ENCODE assay signal across 22 cellular contexts in genomic region chr7:139079861-139080260, GRCh38. TPM values are rescaled to one million over a fixed set of nuclear protein-coding genes. Genes with fewer than 3 reads are reported as not detected.
DNase-seq lines count a peak whose midpoint lies in the region; ATAC-seq and TF ChIP-seq lines count a peak whose summit lies in the region.
"Had no signal": no experiment of that assay in that cellular context is flagged by ENCODE, and none has a peak within 500 bp of the region (broad histone marks: within the 10 kb centered on the region; RNA-seq: fewer than 3 reads in every experiment).

No MANE protein-coding gene starts in this region.

- POLR2A ChIA-PET in OCI-LY7 (lab: Charles Lee), result interaction anchor here (0.5 to 1.2 kb wide), 2 partner anchors 15 to 25 kb away, joined by 8 to 10 read pairs; no protein-coding TSS in a partner anchor
- POLR2A ChIA-PET in activated naive CD8-positive, alpha-beta T cell treated with anti-CD3 and anti-CD28 coated beads, Interleukin-2, amount 10 ng/mL, durations not matched to agents 7 days and 5 days (lab: Charles Lee), result interaction anchor here (0.5 to 1.0 kb wide), 4 partner anchors 15 to 69 kb away, joined by 3 to 7 read pairs (median 4); no protein-coding TSS in a partner anchor

- intact Hi-C loops in OCI-LY7 (cut with micrococcal nuclease; ENCODE audit: unreplicated experiment), result no loop called here

- CTCF ChIA-PET in OCI-LY7 (lab: Charles Lee; ENCODE audit: unreplicated experiment), result no interaction called here

- H3K4me1 ChIP-seq in OCI-LY7 (ENCODE audit: insufficient read depth, low read length, poor library complexity, severe bottlenecking), result peaks cover 2% of the 10 kb centered on the region
- H3K4me1 ChIP-seq: ascending aorta had no signal

- H4K20me1 ChIP-seq in OCI-LY7 (ENCODE audit: insufficient read depth, low read length), result no peaks in the 10 kb centered on the region

- TF ChIP-seq CTCF in OCI-LY7 (conservative IDR thresholded peaks at IDR 0.05; ENCODE audit: low read length) (no peak), GM20000 (IDR thresholded peaks at IDR 0.05; ENCODE audit: extremely low read depth, missing control alignments) (no peak)

- H3K36me3 ChIP-seq in OCI-LY7 (ENCODE audit: insufficient read depth, low read length), result peaks cover 99% of the 10 kb centered on the region
- H3K36me3 ChIP-seq: ovary had no signal

- no peak overlapping the region for H3K4me3 ChIP-seq in OCI-LY7 (ENCODE audit: low read depth, low read length, poor library complexity, severe bottlenecking)
- H3K4me3 ChIP-seq: ascending aorta, heart left ventricle, ovary had no signal

- no peak overlapping the region for H2AFZ ChIP-seq in OCI-LY7 (ENCODE audit: low read length)

- ATAC-seq in activated T-cell treated with anti-CD3 and anti-CD28 coated beads, Interleukin-2, amount 50 U/mL, for 72 hours (replicated peaks in 1 of 2), result no peak
- no peak for ATAC-seq in activated T-cell treated with anti-CD3 and anti-CD28 coated beads, Interleukin-2, amount 50 U/mL, for 4 hours
- no peak for ATAC-seq in activated naive CD8-positive, alpha-beta T cell treated with anti-CD3 and anti-CD28 coated beads, Interleukin-2, amount 10 ng/mL, durations not matched to agents 7 days and 5 days (ENCODE audit: low read depth)
- ATAC-seq in stimulated activated effector memory CD8-positive, alpha-beta T cell treated with anti-CD3 and anti-CD28 coated beads, Interleukin-12 subunit alpha, Interleukin-12 subunit beta, amount 100 ng/mL, for 72 hours, result no peak
- ATAC-seq: heart left ventricle, left colon, Panc1 had no signal

- TSS peak; percentile 17 for BruUV-seq in OCI-LY7 (replicated peaks; lab: Mats Ljungman, UMichigan)

- peaks cover 22 to 59% of the 10 kb centered on the region in 2 donors for H3K36me3 Mint-ChIP-seq in activated T-cell treated with anti-CD3 and anti-CD28 coated beads, Interleukin-2, amount 50 U/mL, for 72 hours (ENCODE audit: insufficient read depth in 2 of 2)
- peaks cover 66% of the 10 kb centered on the region for H3K36me3 Mint-ChIP-seq in activated T-cell treated with anti-CD3 and anti-CD28 coated beads, Interleukin-2, amount 50 U/mL, for 4 hours (ENCODE audit: insufficient read depth)
- H3K36me3 Mint-ChIP-seq in activated naive CD8-positive, alpha-beta T cell treated with anti-CD3 and anti-CD28 coated beads, Interleukin-2, amount 10 ng/mL, durations not matched to agents 7 days and 5 days, result peaks cover 51% of the 10 kb centered on the region
- H3K36me3 Mint-ChIP-seq in stimulated activated effector memory CD8-positive, alpha-beta T cell treated with anti-CD3 and anti-CD28 coated beads, Interleukin-12 subunit alpha, Interleukin-12 subunit beta, amount 100 ng/mL, for 72 hours, result peaks cover 100% of the 10 kb centered on the region

- no peak for DNase-seq in activated T-cell treated with anti-CD3 and anti-CD28 coated beads, Interleukin-2, amount 50 U/mL, for 72 hours
- no peak for DNase-seq in activated T-cell treated with anti-CD3 and anti-CD28 coated beads, Interleukin-2, amount 50 U/mL, for 4 hours
- DNase-seq in OCI-LY7 (ENCODE audit: low spot score), result no peak
- no peak for DNase-seq in activated naive CD8-positive, alpha-beta T cell treated with anti-CD3 and anti-CD28 coated beads, Interleukin-2, amount 10 ng/mL, durations not matched to agents 7 days and 5 days
- no peak for DNase-seq in stimulated activated effector memory CD8-positive, alpha-beta T cell treated with anti-CD3 and anti-CD28 coated beads, Interleukin-12 subunit alpha, Interleukin-12 subunit beta, amount 100 ng/mL, for 72 hours (ENCODE audit: low spot score in 2 of 2)
- no peak for DNase-seq in GM20000 (ENCODE audit: low spot score)
- no peak for DNase-seq in GM19238 (ENCODE audit: insufficient read length, low spot score)
- DNase-seq in H4 (ENCODE audit: low spot score), result no peak
- DNase-seq: activated CD8-positive, alpha-beta memory T cell treated with anti-CD3 and anti-CD28 coated beads for 24 hours; activated effector memory CD4-positive, alpha-beta T cell treated with anti-CD3 and anti-CD28 coated beads, Interleukin-2, amount 50 U/mL, for 16 hours; caudate nucleus; heart left ventricle; left colon; mesenchymal stem cell; NCI-H1417 treated with DMSO at 0.1 percent for 48 hours; NK-92 treated with Interleukin-12 subunit alpha and Interleukin-12 subunit beta, amount 100 ng/mL, for 24 hours; ovary; right cardiac atrium had no signal

- no peak overlapping the region for H3K4me2 ChIP-seq in OCI-LY7 (ENCODE audit: low read length)

- H3K27ac ChIP-seq in OCI-LY7 (ENCODE audit: low read depth, low read length, poor library complexity, severe bottlenecking), result no peak overlapping the region
- H3K27ac ChIP-seq: ascending aorta, C4-2B, ovary, VCaP had no signal

- no peaks in the 10 kb centered on the region for H3K27me3 Mint-ChIP-seq in activated T-cell treated with anti-CD3 and anti-CD28 coated beads, Interleukin-2, amount 50 U/mL, for 72 hours (ENCODE audit: low read depth)
- H3K27me3 Mint-ChIP-seq in activated T-cell treated with anti-CD3 and anti-CD28 coated beads, Interleukin-2, amount 50 U/mL, for 4 hours (ENCODE audit: low read depth), result no peaks in the 10 kb centered on the region
- no peaks in the 10 kb centered on the region for H3K27me3 Mint-ChIP-seq in activated naive CD8-positive, alpha-beta T cell treated with anti-CD3 and anti-CD28 coated beads, Interleukin-2, amount 10 ng/mL, durations not matched to agents 7 days and 5 days

- no peaks in the 10 kb centered on the region for H3K9me2 ChIP-seq in OCI-LY7 (ENCODE audit: insufficient read depth, low read length)

- H3K4me1 Mint-ChIP-seq in activated T-cell treated with anti-CD3 and anti-CD28 coated beads, Interleukin-2, amount 50 U/mL, for 72 hours (ENCODE audit: low read depth), result peaks cover 73% of the 10 kb centered on the region
- H3K4me1 Mint-ChIP-seq in activated T-cell treated with anti-CD3 and anti-CD28 coated beads, Interleukin-2, amount 50 U/mL, for 4 hours (ENCODE audit: low read depth), result peaks cover 70% of the 10 kb centered on the region
- peaks cover 68% of the 10 kb centered on the region for H3K4me1 Mint-ChIP-seq in activated naive CD8-positive, alpha-beta T cell treated with anti-CD3 and anti-CD28 coated beads, Interleukin-2, amount 10 ng/mL, durations not matched to agents 7 days and 5 days
- peaks cover 51% of the 10 kb centered on the region for H3K4me1 Mint-ChIP-seq in stimulated activated effector memory CD8-positive, alpha-beta T cell treated with anti-CD3 and anti-CD28 coated beads, Interleukin-12 subunit alpha, Interleukin-12 subunit beta, amount 100 ng/mL, for 72 hours

- peak overlapping the region; percentile 59 for H3K27ac Mint-ChIP-seq in activated T-cell treated with anti-CD3 and anti-CD28 coated beads, Interleukin-2, amount 50 U/mL, for 72 hours
- H3K27ac Mint-ChIP-seq in activated naive CD8-positive, alpha-beta T cell treated with anti-CD3 and anti-CD28 coated beads, Interleukin-2, amount 10 ng/mL, durations not matched to agents 7 days and 5 days, result peak overlapping the region; percentile 65
- H3K27ac Mint-ChIP-seq in stimulated activated effector memory CD8-positive, alpha-beta T cell treated with anti-CD3 and anti-CD28 coated beads, Interleukin-12 subunit alpha, Interleukin-12 subunit beta, amount 100 ng/mL, for 72 hours, result peak overlapping the region; percentile 75

- H3K79me2 ChIP-seq in OCI-LY7 (ENCODE audit: insufficient read depth, low read depth, low read length), result no peaks in the 10 kb centered on the region; the same call in 1 of the 2 replicates

- no peaks in the 10 kb centered on the region for H3K9me3 Mint-ChIP-seq in activated T-cell treated with anti-CD3 and anti-CD28 coated beads, Interleukin-2, amount 50 U/mL, for 72 hours
- H3K9me3 Mint-ChIP-seq in activated T-cell treated with anti-CD3 and anti-CD28 coated beads, Interleukin-2, amount 50 U/mL, for 4 hours, result no peaks in the 10 kb centered on the region
- no peaks in the 10 kb centered on the region for H3K9me3 Mint-ChIP-seq in activated naive CD8-positive, alpha-beta T cell treated with anti-CD3 and anti-CD28 coated beads, Interleukin-2, amount 10 ng/mL, durations not matched to agents 7 days and 5 days
- H3K9me3 Mint-ChIP-seq in stimulated activated effector memory CD8-positive, alpha-beta T cell treated with anti-CD3 and anti-CD28 coated beads, Interleukin-12 subunit alpha, Interleukin-12 subunit beta, amount 100 ng/mL, for 72 hours, result no peaks in the 10 kb centered on the region

- H3K4me3 Mint-ChIP-seq in activated T-cell treated with anti-CD3 and anti-CD28 coated beads, Interleukin-2, amount 50 U/mL, for 72 hours, result peak overlapping the region in 1 of 2 donors; percentile 31
- no peak overlapping the region for H3K4me3 Mint-ChIP-seq in activated T-cell treated with anti-CD3 and anti-CD28 coated beads, Interleukin-2, amount 50 U/mL, for 4 hours
- peak overlapping the region; percentile 8 for H3K4me3 Mint-ChIP-seq in activated naive CD8-positive, alpha-beta T cell treated with anti-CD3 and anti-CD28 coated beads, Interleukin-2, amount 10 ng/mL, durations not matched to agents 7 days and 5 days
- no peak overlapping the region for H3K4me3 Mint-ChIP-seq in stimulated activated effector memory CD8-positive, alpha-beta T cell treated with anti-CD3 and anti-CD28 coated beads, Interleukin-12 subunit alpha, Interleukin-12 subunit beta, amount 100 ng/mL, for 72 hours

- no peaks in the 10 kb centered on the region for H3K9me3 ChIP-seq in OCI-LY7 (ENCODE audit: low read length)
- H3K9me3 ChIP-seq: ascending aorta, heart left ventricle, ovary had no signal

RNA-seq across cellular contexts. Expression of gene ZC3HAV1, which starts 29.7 kb away (rescaled TPM):
- 100 to 1,000 TPM in 1 of 2 donors, 10 to 100 TPM in 1; 78.1 to 114 TPM for total RNA-seq in activated T-cell treated with anti-CD3 and anti-CD28 coated beads, Interleukin-2, amount 50 U/mL, for 72 hours
- 10 to 100 TPM; 78.5 to 93.0 (median 82.4) TPM for total RNA-seq in activated T-cell treated with anti-CD3 and anti-CD28 coated beads, Interleukin-2, amount 50 U/mL, for 4 hours
- 44.2 and 47.4 TPM in 2 replicates for total RNA-seq in OCI-LY7 (2014; rRNA removed; shearing (Covaris generic))
- 47.6 and 52.4 TPM in 2 replicates for total RNA-seq in OCI-LY7 (2022)
- total RNA-seq in activated naive CD8-positive, alpha-beta T cell treated with anti-CD3 and anti-CD28 coated beads, Interleukin-2, amount 10 ng/mL, durations not matched to agents 7 days and 5 days, result 100 to 1,000 TPM; 136 TPM
- 26.2 and 28.8 TPM in 2 replicates for total RNA-seq in H4 (2014; rRNA removed; shearing (Covaris generic))

RNA-seq across cellular contexts. Expression of gene ZC3HAV1L, which starts 44.0 kb away (rescaled TPM):
- 1 to 10 TPM; 6.3 to 9.8 TPM for total RNA-seq in activated T-cell treated with anti-CD3 and anti-CD28 coated beads, Interleukin-2, amount 50 U/mL, for 72 hours
- 1 to 10 TPM; 7.0 to 8.3 (median 7.3) TPM for total RNA-seq in activated T-cell treated with anti-CD3 and anti-CD28 coated beads, Interleukin-2, amount 50 U/mL, for 4 hours
- total RNA-seq in OCI-LY7 (2014; rRNA removed; shearing (Covaris generic)), result not detected in 2 replicates
- not detected in 2 replicates for total RNA-seq in OCI-LY7 (2022)
- 10 to 100 TPM; 15.6 to 17.4 TPM for total RNA-seq in activated naive CD8-positive, alpha-beta T cell treated with anti-CD3 and anti-CD28 coated beads, Interleukin-2, amount 10 ng/mL, durations not matched to agents 7 days and 5 days
- 0.29 and 2.4 TPM in 2 replicates for total RNA-seq in H4 (2014; rRNA removed; shearing (Covaris generic))
